In genomic region chr2:37873229-37873628, GRCh38 we compare ENCODE assay signal across 13 cellular contexts. TPM values are rescaled to one million over a fixed set of nuclear protein-coding genes. Genes with fewer than 3 reads are reported as not detected.
DNase-seq lines count a peak whose midpoint lies in the region; ATAC-seq and TF ChIP-seq lines count a peak whose summit lies in the region.
"Had no signal": no experiment of that assay in that cellular context is flagged by ENCODE, and none has a peak within 500 bp of the region (broad histone marks: within the 10 kb centered on the region; RNA-seq: fewer than 3 reads in every experiment).

No MANE protein-coding gene starts in this region.

- TF ChIP-seq POLR2A in gastroesophageal sphincter (IDR thresholded peaks at IDR 0.05), result no peak

- H3K9ac ChIP-seq in GM23248, result no peak overlapping the region

- H3K4me3 ChIP-seq in BE2C (ENCODE audit: low read depth, low read length) (no peak overlapping the region), gastroesophageal sphincter (no peak overlapping the region), GM23248 (no peak overlapping the region)
- H3K4me3 ChIP-seq: HAP-1 had no signal

- DNase-seq in NCI-H1417 (lab: John Stamatoyannopoulos, UW) (peak in 2 of 3 experiments; percentile 38 to 62), NCI-H1417 treated with DMSO at 0.1 percent for 48 hours (lab: John Stamatoyannopoulos, UW) (no peak), BE2C (peak; percentile 53), NCI-H69 (lab: John Stamatoyannopoulos, UW) (peak; percentile 72), GM23248 (no peak), ureter (ENCODE audit: low spot score) (no peak)
- no peak for DNase-seq in stimulated activated CD4-positive, alpha-beta T cell treated with anti-CD3 and anti-CD28 coated beads, Interleukin-2, amount 100 ng/mL, for 48 hours
- DNase-seq: activated CD4-positive, alpha-beta T cell treated with anti-CD3 and anti-CD28 coated beads, Interleukin-2, amount 10 ng/mL, durations not matched to agents 7 days and 5 days; CD4-positive, alpha-beta T cell; SIG-M5; stimulated activated CD4-positive, alpha-beta T cell treated with anti-CD3 and anti-CD28 coated beads, Interleukin-4, amount 100 ng/mL, for 4 hours had no signal

- no peak for ATAC-seq in gastroesophageal sphincter

- no peaks in the 10 kb centered on the region for H3K79me2 ChIP-seq in GM23248 (ENCODE audit: insufficient read depth)

- H3K4me1 ChIP-seq in BE2C, result peaks cover 35% of the 10 kb centered on the region
- H3K4me1 ChIP-seq in gastroesophageal sphincter, result peaks cover 6 to 65% (median 26%) of the 10 kb centered on the region in 3 donors
- H3K4me1 ChIP-seq in GM23248 (ENCODE audit: insufficient read depth), result peaks cover 38% of the 10 kb centered on the region
- H3K4me1 ChIP-seq: HAP-1 had no signal

- H4K20me1 ChIP-seq in GM23248 (ENCODE audit: insufficient read depth), result no peaks in the 10 kb centered on the region

- H3K27ac ChIP-seq in gastroesophageal sphincter (peak overlapping the region in 3 of 4 donors; percentile 75 to 84 (median 78)), GM23248 (no peak overlapping the region)

- H3F3A ChIP-seq in GM23248 (ENCODE audit: insufficient read depth), result peaks cover 17% of the 10 kb centered on the region

- no peak for TF ChIP-seq EP300 in gastroesophageal sphincter (IDR thresholded peaks at IDR 0.05)

- TF ChIP-seq CTCF in BE2C (IDR thresholded peaks at IDR 0.05; ENCODE audit: low read depth, low read length) (no peak), gastroesophageal sphincter (IDR thresholded peaks at IDR 0.05) (no peak)

- H3K36me3 ChIP-seq in BE2C (no peaks in the 10 kb centered on the region), gastroesophageal sphincter (no peaks in the 10 kb centered on the region), GM23248 (ENCODE audit: low read depth) (no peaks in the 10 kb centered on the region)
- H3K36me3 ChIP-seq: HAP-1 had no signal

- H2AFZ ChIP-seq in GM23248, result no peak overlapping the region

- WGBS in gastroesophageal sphincter (ENCODE audit: low coverage in 1 of 2), 2 donors, result 45 to 52% methylated on average over 2 to 3 of the region's 3 CpGs
- 75 to 89% methylated on average over 3 of the region's 3 CpGs for WGBS in GM23248 (ENCODE audit: low coverage in 1 of 2, low lambda C conversion rate in 2 of 2, missing lambda C conversion rate in 2 of 2), 2 experiments

- no peaks in the 10 kb centered on the region for H3K9me3 ChIP-seq in BE2C
- H3K9me3 ChIP-seq in gastroesophageal sphincter, result no peaks in the 10 kb centered on the region
- H3K9me3 ChIP-seq in GM23248 (ENCODE audit: low read depth), result no peaks in the 10 kb centered on the region
- H3K9me3 ChIP-seq: HAP-1 had no signal

- in situ Hi-C loops in GM23248 (cut with MboI), result no loop called here

- no peaks in the 10 kb centered on the region for H3K27me3 ChIP-seq in BE2C
- H3K27me3 ChIP-seq in gastroesophageal sphincter, result no peaks in the 10 kb centered on the region
- no peaks in the 10 kb centered on the region for H3K27me3 ChIP-seq in GM23248 (replicated peaks; ENCODE audit: insufficient read depth)

- no peak overlapping the region for H3K4me2 ChIP-seq in GM23248 (ENCODE audit: unreplicated experiment)

- no peaks in the 10 kb centered on the region for H3K9me2 ChIP-seq in GM23248 (ENCODE audit: insufficient read depth)

RNA-seq across cellular contexts. Expression of gene RMDN2, which starts 51.9 kb away (rescaled TPM):
- polyA plus RNA-seq in BE2C (2012; ENCODE audit: insufficient read depth, insufficient read length, low read depth), result 1.3 TPM
- total RNA-seq in gastroesophageal sphincter (10 to 100 TPM in 3 of 4 donors, 1 to 10 TPM in 1; 9.3 to 12.5 (median 11.4) TPM), ureter (10.7 TPM)
- 2.5 and 5.8 TPM in 2 replicates for total RNA-seq in GM23248 (2014; rRNA removed; shearing (Covaris generic))
- 9.3 and 11.1 TPM in 2 replicates for polyA plus RNA-seq in GM23248 (2016; fragmentation: Nextera tagmentation; extraction: Ambion mirVana)

Comparison
In these comparisons a context has a peak if more than half of its experiments do, and no peak if none do; other contexts are left out.
1. DNase-seq: peak in NCI-H1417 (2 of 3), BE2C (single experiment) and NCI-H69 (single experiment); none in NCI-H1417 treated with DMSO at 0.1 percent for 48 hours (single experiment), GM23248 (single experiment), stimulated activated CD4-positive, alpha-beta T cell treated with anti-CD3 and anti-CD28 coated beads, Interleukin-2, amount 100 ng/mL, for 48 hours (0 of 2) and ureter (single experiment).